ENCODE assay signal across 27 cellular contexts in the genomic region with DNA sequence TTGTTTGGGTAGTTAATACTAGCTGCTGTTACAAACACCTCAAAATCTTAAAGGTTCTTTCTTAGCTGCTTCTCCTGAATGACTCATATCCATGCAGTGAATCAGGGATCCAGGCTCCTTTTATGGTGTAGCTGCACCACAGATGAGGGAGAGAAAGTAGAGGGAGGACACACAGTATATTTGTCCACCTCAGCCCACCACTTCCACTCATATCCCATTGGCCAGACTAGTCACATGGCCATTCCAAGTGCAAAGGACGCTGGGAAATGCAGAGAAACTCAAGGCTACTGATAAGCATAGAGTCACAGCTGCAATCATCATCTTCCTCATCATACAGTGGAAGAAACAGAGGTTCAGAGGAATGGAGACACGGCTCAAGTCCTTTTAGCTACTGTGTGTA.
DNase-seq lines count a peak whose midpoint lies in the region; ATAC-seq and TF ChIP-seq lines count a peak whose summit lies in the region.
"Had no signal": no experiment of that assay in that cellular context is flagged by ENCODE, and none has a peak within 500 bp of the region (broad histone marks: within the 10 kb centered on the region; RNA-seq: fewer than 3 reads in every experiment).

No MANE protein-coding gene starts in this region.

- no peaks in the 10 kb centered on the region for H3K9me2 ChIP-seq in GM23338 (ENCODE audit: insufficient read depth)

- H3K4me2 ChIP-seq in GM23338 = no peak overlapping the region
- H3K4me2 ChIP-seq: neural progenitor cell had no signal

- no peak overlapping the region for H3K27ac ChIP-seq in GM23338 (ENCODE audit: low read depth)
- no peak overlapping the region for H3K27ac ChIP-seq in suprapubic skin
- H3K27ac ChIP-seq: cardiac muscle cell, coronary artery, esophagus squamous epithelium, gastrocnemius medialis, neural progenitor cell, thoracic aorta had no signal

- no peak for TF ChIP-seq POLR2A in suprapubic skin (IDR thresholded peaks at IDR 0.05)

- TF ChIP-seq EP300 in Ishikawa (IDR thresholded peaks at IDR 0.05; ENCODE audit: borderline replicate concordance) = no peak
- TF ChIP-seq EP300 in suprapubic skin (IDR thresholded peaks at IDR 0.05) = no peak

- H3K27me3 Mint-ChIP-seq in GM23338 (ENCODE audit: insufficient read depth, low read depth, poor library complexity) = peaks cover 1% of the 10 kb centered on the region
- no peaks in the 10 kb centered on the region for H3K27me3 Mint-ChIP-seq in activated T-helper 17 cell treated with anti-CD3 and anti-CD28 coated beads, Interleukin-2, amount 50 U/mL, for 72 hours
- H3K27me3 Mint-ChIP-seq: activated CD8-positive, alpha-beta T cell treated with anti-CD3 and anti-CD28 coated beads for 36 hours; activated naive CD4-positive, alpha-beta T cell treated with anti-CD3 and anti-CD28 coated beads, Interleukin-2, amount 50 U/mL, for 24 hours had no signal

- WGBS in suprapubic skin = 78% methylated on average over 2 of the region's 2 CpGs

- no peaks in the 10 kb centered on the region for H3F3A ChIP-seq in GM23338 (replicated peaks; ENCODE audit: low read depth)

- H3K4me1 ChIP-seq in GM23338 (ENCODE audit: insufficient read depth) = no peaks in the 10 kb centered on the region
- no peaks in the 10 kb centered on the region for H3K4me1 ChIP-seq in suprapubic skin
- H3K4me1 ChIP-seq: esophagus squamous epithelium, gastrocnemius medialis, neural progenitor cell had no signal

- H3K79me2 ChIP-seq in GM23338 (replicated peaks; ENCODE audit: insufficient read depth) = no peaks in the 10 kb centered on the region

- H3K27ac Mint-ChIP-seq in GM23338 = no peak overlapping the region
- no peak overlapping the region for H3K27ac Mint-ChIP-seq in activated T-helper 17 cell treated with anti-CD3 and anti-CD28 coated beads, Interleukin-2, amount 50 U/mL, for 72 hours
- H3K27ac Mint-ChIP-seq: activated CD8-positive, alpha-beta T cell treated with anti-CD3 and anti-CD28 coated beads for 36 hours; activated naive CD4-positive, alpha-beta T cell treated with anti-CD3 and anti-CD28 coated beads, Interleukin-2, amount 50 U/mL, for 24 hours; activated T-helper 2 cell treated with anti-CD3 and anti-CD28 coated beads, Interferon-gamma antibody, Interleukin-2, Interleukin-4, amounts not matched to agents 10 μg/mL and 5 μg/mL and 100 μg/mL, durations not matched to agents 14 hours and 24 hours and 36 hours; CD14-positive monocyte; neural progenitor cell had no signal

- DNase-seq in GM23338 (ENCODE audit: low spot score) (no peak), iris pigment epithelial cell (ENCODE audit: low read depth) (peak; percentile 45), T-helper 1 cell (no peak), NCI-H146 (lab: John Stamatoyannopoulos, UW) (no peak), suprapubic skin (ENCODE audit: low spot score in 2 of 2) (no peak)
- DNase-seq: activated CD4-positive, CD25-positive, alpha-beta regulatory T cell treated with anti-CD3 and anti-CD28 coated beads, Interleukin-2, amount 50 U/mL, for 72 hours; activated CD8-positive, alpha-beta T cell treated with anti-CD3 and anti-CD28 coated beads for 36 hours; esophagus squamous epithelium; gastrocnemius medialis; GOT3; left colon; mesenchymal stem cell; NCI-H1048; NCI-H187 treated with DMSO at 0.1 percent for 48 hours; right cardiac atrium; RPMI8226; stimulated activated CD4-positive, alpha-beta T cell treated with anti-CD3 and anti-CD28 coated beads, Interleukin-4, amount 100 ng/mL, for 4 hours; stimulated activated naive CD4-positive, alpha-beta T cell had no signal

- TF ChIP-seq CTCF in GM23338 (conservative IDR thresholded peaks at IDR 0.05; ENCODE audit: low read depth in 2 of 2) = no peak
- no peak for TF ChIP-seq CTCF in suprapubic skin (IDR thresholded peaks at IDR 0.05)

- no peak for ATAC-seq in GM23338
- ATAC-seq in activated T-helper 17 cell treated with anti-CD3 and anti-CD28 coated beads, Interleukin-2, amount 50 U/mL, for 72 hours (replicated peaks) = peak; percentile 60
- ATAC-seq: activated CD8-positive, alpha-beta T cell treated with anti-CD3 and anti-CD28 coated beads for 36 hours; gastrocnemius medialis; left colon; right cardiac atrium had no signal

- H4K20me1 ChIP-seq in GM23338 (replicated peaks; ENCODE audit: insufficient read depth) = no peaks in the 10 kb centered on the region

- no peaks in the 10 kb centered on the region for H3K36me3 ChIP-seq in GM23338 (ENCODE audit: insufficient read depth)
- H3K36me3 ChIP-seq in suprapubic skin = no peaks in the 10 kb centered on the region
- H3K36me3 ChIP-seq: cardiac muscle cell, esophagus squamous epithelium, gastrocnemius medialis, neural progenitor cell, thoracic aorta had no signal

- H3K9me3 Mint-ChIP-seq in GM23338 = peaks cover 20% of the 10 kb centered on the region
- no peaks in the 10 kb centered on the region for H3K9me3 Mint-ChIP-seq in activated T-helper 17 cell treated with anti-CD3 and anti-CD28 coated beads, Interleukin-2, amount 50 U/mL, for 72 hours
- H3K9me3 Mint-ChIP-seq: activated CD8-positive, alpha-beta T cell treated with anti-CD3 and anti-CD28 coated beads for 36 hours; activated naive CD4-positive, alpha-beta T cell treated with anti-CD3 and anti-CD28 coated beads, Interleukin-2, amount 50 U/mL, for 24 hours; neural progenitor cell had no signal

- H3K4me1 Mint-ChIP-seq in GM23338 = no peaks in the 10 kb centered on the region; the same call in 2 of the 3 replicates
- H3K4me1 Mint-ChIP-seq in activated T-helper 17 cell treated with anti-CD3 and anti-CD28 coated beads, Interleukin-2, amount 50 U/mL, for 72 hours = peaks cover 14% of the 10 kb centered on the region
- H3K4me1 Mint-ChIP-seq: CD14-positive monocyte had no signal

- H2AFZ ChIP-seq in GM23338 = peak overlapping the region; percentile 18; the same call in 1 of the 2 replicates
- H2AFZ ChIP-seq: neural progenitor cell had no signal

- H3K4me3 ChIP-seq in GM23338 = no peak overlapping the region
- H3K4me3 ChIP-seq in suprapubic skin = no peak overlapping the region
- H3K4me3 ChIP-seq: cardiac muscle cell, coronary artery, esophagus squamous epithelium, gastrocnemius medialis, neural progenitor cell, thoracic aorta had no signal

- H3K9me3 ChIP-seq in suprapubic skin = no peaks in the 10 kb centered on the region
- H3K9me3 ChIP-seq: esophagus squamous epithelium, gastrocnemius medialis, thoracic aorta had no signal

- H3K36me3 Mint-ChIP-seq in GM23338 (ENCODE audit: low read depth) = no peaks in the 10 kb centered on the region
- H3K36me3 Mint-ChIP-seq in activated T-helper 17 cell treated with anti-CD3 and anti-CD28 coated beads, Interleukin-2, amount 50 U/mL, for 72 hours (ENCODE audit: low read depth) = no peaks in the 10 kb centered on the region
- H3K36me3 Mint-ChIP-seq: activated naive CD4-positive, alpha-beta T cell treated with anti-CD3 and anti-CD28 coated beads, Interleukin-2, amount 50 U/mL, for 24 hours; CD14-positive monocyte; neural progenitor cell had no signal

- TF ChIP-seq RAD21 in Ishikawa (IDR thresholded peaks at IDR 0.05; ENCODE audit: low read depth) = no peak

- H3K27me3 ChIP-seq in GM23338 (ENCODE audit: insufficient read depth) (no peaks in the 10 kb centered on the region), suprapubic skin (no peaks in the 10 kb centered on the region)
- H3K27me3 ChIP-seq: cardiac muscle cell, neural progenitor cell had no signal

- no peak overlapping the region for H3K4me3 Mint-ChIP-seq in GM23338
- no peak overlapping the region for H3K4me3 Mint-ChIP-seq in activated T-helper 17 cell treated with anti-CD3 and anti-CD28 coated beads, Interleukin-2, amount 50 U/mL, for 72 hours
- H3K4me3 Mint-ChIP-seq: activated CD8-positive, alpha-beta T cell treated with anti-CD3 and anti-CD28 coated beads for 36 hours; activated naive CD4-positive, alpha-beta T cell treated with anti-CD3 and anti-CD28 coated beads, Interleukin-2, amount 50 U/mL, for 24 hours; CD14-positive monocyte; neural progenitor cell had no signal

TF ChIP-seq in GM23338, 12 proteins besides CTCF, POLR2A, EP300 and RAD21 (continues in another document):
- TF ChIP-seq EZH2 (IDR thresholded peaks at IDR 0.05; ENCODE audit: low read depth, unreplicated experiment) (no peak), ZNF331 (CRISPR knock-in tag; IDR thresholded peaks at IDR 0.05; ENCODE audit: low read depth) (no peak)

TF ChIP-seq in Ishikawa, 13 proteins besides CTCF, POLR2A, EP300 and RAD21:
- TF ChIP-seq CEBPB (IDR thresholded peaks at IDR 0.05) (no peak), USF1 (IDR thresholded peaks at IDR 0.05) (peak; percentile 73)
